ENCODE assay signal across 10 cellular contexts in the genomic region with DNA sequence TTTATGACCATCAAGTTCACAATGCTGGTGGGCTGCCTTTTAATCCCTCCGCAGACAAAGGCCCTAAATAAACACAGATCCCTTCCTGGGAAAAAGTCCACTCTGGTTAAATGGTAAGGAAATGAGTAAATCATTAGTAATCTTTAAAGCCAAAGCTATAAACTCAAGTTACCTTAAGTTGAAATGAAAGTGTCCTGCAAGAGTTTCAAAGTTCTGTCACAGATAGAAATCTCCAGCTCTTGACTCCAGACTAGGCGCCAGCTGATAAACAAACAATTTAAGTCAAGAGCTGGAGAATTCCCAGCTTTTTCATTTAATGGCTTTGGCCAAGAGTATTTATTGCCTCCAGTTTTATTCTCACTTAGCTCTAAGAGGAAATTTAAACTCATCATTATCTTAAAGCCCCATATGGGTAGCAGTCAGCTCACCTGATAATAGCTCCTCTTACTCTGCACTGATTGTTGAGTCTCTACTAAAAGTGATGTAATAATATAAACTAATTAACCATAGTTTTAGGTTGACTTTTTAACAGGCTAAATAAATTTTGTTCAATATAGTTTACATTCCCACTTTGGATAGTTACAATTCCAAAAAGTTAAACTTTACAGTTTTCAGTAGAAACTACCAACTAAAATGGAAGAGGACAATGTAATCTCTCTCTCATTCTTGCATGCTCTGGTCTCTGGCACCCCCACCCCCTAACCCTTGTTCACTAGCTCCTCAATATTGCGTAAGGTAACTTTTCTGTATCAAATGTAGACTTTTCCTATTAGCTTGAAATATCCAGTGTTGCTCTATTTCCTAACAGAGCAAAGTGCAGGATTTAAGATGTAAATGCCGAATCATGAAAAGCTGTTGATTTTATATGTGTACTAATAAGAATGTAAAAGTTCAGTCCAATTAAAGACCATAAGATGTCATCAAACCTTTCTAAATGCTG.
DNase-seq lines count a peak whose midpoint lies in the region; ATAC-seq and TF ChIP-seq lines count a peak whose summit lies in the region.
"Had no signal": no experiment of that assay in that cellular context is flagged by ENCODE, and none has a peak within 500 bp of the region (broad histone marks: within the 10 kb centered on the region; RNA-seq: fewer than 3 reads in every experiment).

No MANE protein-coding gene starts in this region.

- TF ChIP-seq CTCF in 22Rv1 (IDR thresholded peaks at IDR 0.05) (no peak), HFF-Myc (IDR thresholded peaks at IDR 0.05; ENCODE audit: low read depth, low read length, missing control alignments) (no peak), RWPE2 (IDR thresholded peaks at IDR 0.05; ENCODE audit: poor library complexity, severe bottlenecking) (no peak)

- no peaks in the 10 kb centered on the region for H3K4me1 Mint-ChIP-seq in activated naive CD4-positive, alpha-beta T cell treated with anti-CD3 and anti-CD28 coated beads, Interleukin-2, amount 10 ng/mL, durations not matched to agents 7 days and 5 days

- H3K27ac ChIP-seq in 22Rv1 (peak overlapping the region; percentile 69), RWPE2 (ENCODE audit: poor library complexity, severe bottlenecking) (peak overlapping the region; percentile 69)

- no peak overlapping the region for H3K4me3 Mint-ChIP-seq in activated naive CD4-positive, alpha-beta T cell treated with anti-CD3 and anti-CD28 coated beads, Interleukin-2, amount 10 ng/mL, durations not matched to agents 7 days and 5 days

- peak; percentile 62 for ATAC-seq in RWPE2 (ENCODE audit: low read depth)

- CTCF ChIA-PET in activated naive CD4-positive, alpha-beta T cell treated with anti-CD3 and anti-CD28 coated beads, Interleukin-2, amount 10 ng/mL, durations not matched to agents 7 days and 5 days (lab: Charles Lee) = interaction anchor here (0.9 to 2.4 kb wide), 4 partner anchors 9 to 410 kb away, joined by 3 to 8 read pairs (median 4); no protein-coding TSS in a partner anchor

- DNase-seq in HFF-Myc (ENCODE audit: extremely low read depth, low read depth) = peak; percentile 67
- no peak for DNase-seq in RWPE2 (ENCODE audit: low spot score)
- peak; percentile 79 for DNase-seq in islet precursor cell
- no peak for DNase-seq in activated CD4-positive, alpha-beta T cell treated with anti-CD3 and anti-CD28 coated beads, Interleukin-2, amount 50 U/mL, for 4 hours
- no peak for DNase-seq in activated naive CD4-positive, alpha-beta T cell treated with anti-CD3 and anti-CD28 coated beads, Interleukin-2, amount 10 ng/mL, durations not matched to agents 7 days and 5 days
- no peak for DNase-seq in NOMO-1 treated with DMSO at 0.1 percent for 48 hours (lab: John Stamatoyannopoulos, UW; ENCODE audit: unreplicated experiment)
- DNase-seq in NOMO-1 treated with dmso at 0.1 percent for 144 hours (lab: John Stamatoyannopoulos, UW; ENCODE audit: unreplicated experiment) = no peak
- DNase-seq: activated T-cell treated with anti-CD3 and anti-CD28 coated beads for 4 hours, NCI-H1436 had no signal

- H3K36me3 Mint-ChIP-seq in activated naive CD4-positive, alpha-beta T cell treated with anti-CD3 and anti-CD28 coated beads, Interleukin-2, amount 10 ng/mL, durations not matched to agents 7 days and 5 days = no peaks in the 10 kb centered on the region

- H3K9me3 ChIP-seq in RWPE2 (ENCODE audit: severe bottlenecking) = no peaks in the 10 kb centered on the region

- H3K27me3 Mint-ChIP-seq in activated naive CD4-positive, alpha-beta T cell treated with anti-CD3 and anti-CD28 coated beads, Interleukin-2, amount 10 ng/mL, durations not matched to agents 7 days and 5 days = no peaks in the 10 kb centered on the region

- H3K4me3 ChIP-seq in HFF-Myc (replicated peaks; ENCODE audit: low read depth, low read length) (no peak overlapping the region), RWPE2 (ENCODE audit: severe bottlenecking) (no peak overlapping the region)

- no peaks in the 10 kb centered on the region for H3K27me3 ChIP-seq in RWPE2 (ENCODE audit: insufficient read depth, poor library complexity, severe bottlenecking)

- no peak overlapping the region for H3K27ac Mint-ChIP-seq in activated naive CD4-positive, alpha-beta T cell treated with anti-CD3 and anti-CD28 coated beads, Interleukin-2, amount 10 ng/mL, durations not matched to agents 7 days and 5 days

- H3K9me3 Mint-ChIP-seq in activated naive CD4-positive, alpha-beta T cell treated with anti-CD3 and anti-CD28 coated beads, Interleukin-2, amount 10 ng/mL, durations not matched to agents 7 days and 5 days = no peaks in the 10 kb centered on the region

- 0 out of 2 replicates have a peak, but pooled peaks cover 4% of the 10 kb centered on the region for H3K36me3 ChIP-seq in RWPE2 (ENCODE audit: low read depth)

- peaks cover 56% of the 10 kb centered on the region for H3K4me1 ChIP-seq in RWPE2 (ENCODE audit: insufficient read depth, poor library complexity, severe bottlenecking)

Comparison
In these comparisons a context has a peak if more than half of its experiments do, and no peak if none do; other contexts are left out.
1. DNase-seq: peak in HFF-Myc (single experiment) and islet precursor cell (single experiment); none in RWPE2 (single experiment), activated CD4-positive, alpha-beta T cell treated with anti-CD3 and anti-CD28 coated beads, Interleukin-2, amount 50 U/mL, for 4 hours (0 of 2), activated naive CD4-positive, alpha-beta T cell treated with anti-CD3 and anti-CD28 coated beads, Interleukin-2, amount 10 ng/mL, durations not matched to agents 7 days and 5 days (single experiment), NOMO-1 treated with DMSO at 0.1 percent for 48 hours (single experiment) and NOMO-1 treated with dmso at 0.1 percent for 144 hours (single experiment).